ENCODE assay signal across 8 cellular contexts in genomic region chr5:131271888-131272287, GRCh38. TPM values are rescaled to one million over a fixed set of nuclear protein-coding genes. Genes with fewer than 3 reads are reported as not detected.
DNase-seq lines count a peak whose midpoint lies in the region; ATAC-seq and TF ChIP-seq lines count a peak whose summit lies in the region.
"Not testable (repeated sequence)": the region's sequence is repeated elsewhere in the genome, so short reads cannot be mapped to it uniquely, and the experiment has no call there.

No MANE protein-coding gene starts in this region.

- H3K27me3 ChIP-seq in Caco-2 (replicated peaks; ENCODE audit: control insufficient read depth, insufficient read depth, low read length); Panc1 (ENCODE audit: control insufficient read depth, insufficient read depth, low read length); effector memory CD4-positive, alpha-beta T cell (replicated peaks; ENCODE audit: control insufficient read depth, insufficient read depth, low read length, poor library complexity, severe bottlenecking); thymus (ENCODE audit: control insufficient read depth, insufficient read depth): not testable (repeated sequence)

- intact Hi-C loops in Caco-2 (cut with micrococcal nuclease; ENCODE audit: unreplicated experiment) = not testable (repeated sequence)
- intact Hi-C loops in Panc1 (cut with micrococcal nuclease; ENCODE audit: unreplicated experiment) = loop anchor here (5.0 kb wide), 1 partner anchor 110 kb away; no protein-coding TSS in a partner anchor
- intact Hi-C loops in activated CD4-positive, alpha-beta memory T cell treated with anti-CD3 and anti-CD28 coated beads for 36 hours (cut with micrococcal nuclease) = loop anchor here (1.0 to 2.0 kb wide), 5 partner anchors 8 to 85 kb away; partner anchors contain the start of gene CDC42SE2

- H3K36me3 ChIP-seq in Caco-2 (ENCODE audit: control insufficient read depth, insufficient read depth, low read length); Panc1 (ENCODE audit: control insufficient read depth, insufficient read depth, low read length); effector memory CD4-positive, alpha-beta T cell (ENCODE audit: control insufficient read depth, insufficient read depth, low read length); thymus (ENCODE audit: control insufficient read depth, insufficient read depth): not testable (repeated sequence)

- H3K27ac ChIP-seq in Panc1 (ENCODE audit: low read length) (0 out of 2 replicates have a peak overlapping the region, but pooled peaks have one; percentile 64), thymus (ENCODE audit: low read depth) (peak overlapping the region; percentile 31)
- peak overlapping the region; percentile 79 for H3K27ac ChIP-seq in effector memory CD4-positive, alpha-beta T cell (ENCODE audit: insufficient read depth, low read length, poor library complexity, severe bottlenecking)

- not testable (repeated sequence) for DNase-seq in Caco-2; Panc1 (ENCODE audit: low read depth, low spot score); activated CD4-positive, alpha-beta memory T cell treated with anti-CD3 and anti-CD28 coated beads for 36 hours; activated naive CD4-positive, alpha-beta T cell treated with anti-CD3 and anti-CD28 coated beads, Interleukin-2, amount 10 ng/mL, durations not matched to agents 7 days and 5 days; effector memory CD4-positive, alpha-beta T cell; neural crest cell (ENCODE audit: low read depth, low spot score)

- peak; percentile 21 for ATAC-seq in HG02798 (IDR thresholded peaks at IDR 0.05; ENCODE audit: poor library complexity, unreplicated experiment)
- peak; percentile 17; the same call in 1 of the 2 replicates for ATAC-seq in Panc1

- peak overlapping the region; percentile 76 for H3K27ac Mint-ChIP-seq in Caco-2 (ENCODE audit: unreplicated experiment)
- peak overlapping the region; percentile 96 for H3K27ac Mint-ChIP-seq in activated CD4-positive, alpha-beta memory T cell treated with anti-CD3 and anti-CD28 coated beads for 36 hours
- peak overlapping the region; percentile 95 for H3K27ac Mint-ChIP-seq in activated naive CD4-positive, alpha-beta T cell treated with anti-CD3 and anti-CD28 coated beads, Interleukin-2, amount 10 ng/mL, durations not matched to agents 7 days and 5 days
- not testable (repeated sequence) for H3K27ac Mint-ChIP-seq in neural crest cell (ENCODE audit: unreplicated experiment)

- not testable (repeated sequence) for H3K4me3 Mint-ChIP-seq in Caco-2 (ENCODE audit: unreplicated experiment)
- H3K4me3 Mint-ChIP-seq in activated CD4-positive, alpha-beta memory T cell treated with anti-CD3 and anti-CD28 coated beads for 36 hours = peak overlapping the region; percentile 77
- H3K4me3 Mint-ChIP-seq in activated naive CD4-positive, alpha-beta T cell treated with anti-CD3 and anti-CD28 coated beads, Interleukin-2, amount 10 ng/mL, durations not matched to agents 7 days and 5 days = peak overlapping the region; percentile 81
- peak overlapping the region; percentile 28 for H3K4me3 Mint-ChIP-seq in neural crest cell

- POLR2A ChIA-PET in Caco-2 (lab: Charles Lee); Panc1 (lab: Charles Lee): not testable (repeated sequence)
- POLR2A ChIA-PET in activated CD4-positive, alpha-beta memory T cell treated with anti-CD3 and anti-CD28 coated beads for 36 hours (lab: Charles Lee) = interaction anchor here (0.6 to 4.4 kb wide), 11 partner anchors 8 to 123 kb away, joined by 3 to 59 read pairs (median 6); partner anchors contain the start of gene CDC42SE2

- H3K4me1 Mint-ChIP-seq in Caco-2 (ENCODE audit: low read depth, unreplicated experiment) = peaks cover 24% of the 10 kb centered on the region
- peaks cover 73% of the 10 kb centered on the region for H3K4me1 Mint-ChIP-seq in activated CD4-positive, alpha-beta memory T cell treated with anti-CD3 and anti-CD28 coated beads for 36 hours (ENCODE audit: low read depth)
- H3K4me1 Mint-ChIP-seq in activated naive CD4-positive, alpha-beta T cell treated with anti-CD3 and anti-CD28 coated beads, Interleukin-2, amount 10 ng/mL, durations not matched to agents 7 days and 5 days = peaks cover 84% of the 10 kb centered on the region
- peaks cover 35% of the 10 kb centered on the region for H3K4me1 Mint-ChIP-seq in neural crest cell

- BruUV-seq in Caco-2 (replicated peaks; lab: Mats Ljungman, UMichigan); Panc1 (replicated peaks; lab: Mats Ljungman, UMichigan): not testable (repeated sequence)

- in situ Hi-C loops in Panc1 (cut with HindIII; ENCODE audit: low pct_unique_long_range_greater_than_20kb, low sequenced_read_pairs) = not testable (repeated sequence)

- not testable (repeated sequence) for H3K9me3 Mint-ChIP-seq in Caco-2 (ENCODE audit: unreplicated experiment); activated CD4-positive, alpha-beta memory T cell treated with anti-CD3 and anti-CD28 coated beads for 36 hours; activated naive CD4-positive, alpha-beta T cell treated with anti-CD3 and anti-CD28 coated beads, Interleukin-2, amount 10 ng/mL, durations not matched to agents 7 days and 5 days; neural crest cell

- CTCF ChIA-PET in Caco-2 (lab: Charles Lee); Panc1 (lab: Charles Lee): not testable (repeated sequence)
- CTCF ChIA-PET in activated CD4-positive, alpha-beta memory T cell treated with anti-CD3 and anti-CD28 coated beads for 36 hours (lab: Charles Lee) = interaction anchor here (2.5 kb wide), 1 partner anchor 110 kb away, joined by 10 read pairs; no protein-coding TSS in a partner anchor
- CTCF ChIA-PET in activated naive CD4-positive, alpha-beta T cell treated with anti-CD3 and anti-CD28 coated beads, Interleukin-2, amount 10 ng/mL, durations not matched to agents 7 days and 5 days (lab: Charles Lee) = interaction anchor here (0.8 kb wide), 1 partner anchor 19 kb away, joined by 3 read pairs; no protein-coding TSS in a partner anchor

- not testable (repeated sequence) for H3K27me3 Mint-ChIP-seq in Caco-2 (ENCODE audit: insufficient read depth, unreplicated experiment); activated CD4-positive, alpha-beta memory T cell treated with anti-CD3 and anti-CD28 coated beads for 36 hours; activated naive CD4-positive, alpha-beta T cell treated with anti-CD3 and anti-CD28 coated beads, Interleukin-2, amount 10 ng/mL, durations not matched to agents 7 days and 5 days; neural crest cell (ENCODE audit: low read depth)

- not testable (repeated sequence) for H3K4me1 ChIP-seq in Caco-2
- H3K4me1 ChIP-seq in Panc1 (ENCODE audit: control insufficient read depth, insufficient read depth, low read length) = peaks cover 18% of the 10 kb centered on the region
- H3K4me1 ChIP-seq in effector memory CD4-positive, alpha-beta T cell (ENCODE audit: control insufficient read depth, insufficient read depth, low read length, poor library complexity, severe bottlenecking) = peaks cover 31% of the 10 kb centered on the region
- peaks cover 15% of the 10 kb centered on the region for H3K4me1 ChIP-seq in thymus (ENCODE audit: control insufficient read depth, insufficient read depth, low read length)

- not testable (repeated sequence) for H3K9me3 ChIP-seq in Caco-2; Panc1 (ENCODE audit: control insufficient read depth, insufficient read depth, low read depth, low read length); effector memory CD4-positive, alpha-beta T cell (ENCODE audit: control insufficient read depth, low read length); thymus (ENCODE audit: control insufficient read depth)

- not testable (repeated sequence) for TF ChIP-seq CTCF in Caco-2 (IDR thresholded peaks at IDR 0.05; ENCODE audit: insufficient read depth in 1 of 2, low read depth in 1 of 2, low read length in 1 of 2, severe bottlenecking in 1 of 2, unreplicated experiment in 1 of 2); Panc1 (IDR thresholded peaks at IDR 0.05); neural crest cell (conservative IDR thresholded peaks at IDR 0.05)

- peaks cover 14% of the 10 kb centered on the region for H3K36me3 Mint-ChIP-seq in Caco-2 (ENCODE audit: insufficient read depth, unreplicated experiment)
- peaks cover 17% of the 10 kb centered on the region for H3K36me3 Mint-ChIP-seq in activated CD4-positive, alpha-beta memory T cell treated with anti-CD3 and anti-CD28 coated beads for 36 hours
- peaks cover 41% of the 10 kb centered on the region for H3K36me3 Mint-ChIP-seq in activated naive CD4-positive, alpha-beta T cell treated with anti-CD3 and anti-CD28 coated beads, Interleukin-2, amount 10 ng/mL, durations not matched to agents 7 days and 5 days
- H3K36me3 Mint-ChIP-seq in neural crest cell (ENCODE audit: low read depth) = not testable (repeated sequence)

- 91% methylated on average over 8 of the region's 8 CpGs for WGBS in thymus

- not testable (repeated sequence) for H3K4me3 ChIP-seq in Caco-2 (ENCODE audit: low read depth, low read length); Panc1 (ENCODE audit: low read depth in 2 of 2, low read length in 2 of 2); thymus (ENCODE audit: low read length)
- peak overlapping the region; percentile 30 for H3K4me3 ChIP-seq in effector memory CD4-positive, alpha-beta T cell (ENCODE audit: insufficient read depth, low read depth, low read length, poor library complexity, severe bottlenecking)

RNA-seq across cellular contexts. Expression of gene CDC42SE2, which starts 8.0 kb away (rescaled TPM):
- total RNA-seq in Caco-2 (2022) (39.4 and 41.1 TPM in 2 replicates), Panc1 (2021; ENCODE audit: unreplicated experiment) (46.1 TPM), neural crest cell (24.1 and 25.5 TPM in 2 replicates)
- 21.8 TPM for polyA plus RNA-seq in Panc1 (2012; ENCODE audit: insufficient read length)
- total RNA-seq in activated CD4-positive, alpha-beta memory T cell treated with anti-CD3 and anti-CD28 coated beads for 36 hours = 100 to 1,000 TPM; 103 to 104 TPM
- polyA plus RNA-seq in thymus = 60.6 TPM
